In the genomic region with DNA sequence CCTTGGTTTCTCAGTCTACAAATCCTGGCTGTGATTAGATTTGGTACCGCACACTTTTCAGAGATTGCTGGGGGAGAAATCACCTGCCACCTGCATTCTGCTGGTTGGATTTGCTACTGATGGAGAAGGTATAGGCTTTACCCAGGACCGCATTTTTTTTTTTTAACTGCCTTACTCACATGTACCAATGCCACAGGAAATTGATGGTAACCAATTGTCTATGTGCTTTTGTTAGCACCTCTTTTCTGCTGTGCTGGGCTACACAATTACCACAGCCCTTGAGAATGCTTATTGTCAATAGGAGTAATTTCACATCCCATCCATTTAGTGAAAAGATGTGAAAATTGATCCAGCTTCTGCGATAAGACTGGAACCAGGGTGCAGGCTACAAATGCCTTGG, we compare ENCODE assay signal across 1 cellular context.
TF ChIP-seq lines count a peak whose summit lies in the region.

No MANE protein-coding gene starts in this region.

TF ChIP-seq in HEK293, 187 proteins besides CTCF, POLR2A, EP300 and RAD21 (continued from another document):
- TF ChIP-seq, protein P1, sequence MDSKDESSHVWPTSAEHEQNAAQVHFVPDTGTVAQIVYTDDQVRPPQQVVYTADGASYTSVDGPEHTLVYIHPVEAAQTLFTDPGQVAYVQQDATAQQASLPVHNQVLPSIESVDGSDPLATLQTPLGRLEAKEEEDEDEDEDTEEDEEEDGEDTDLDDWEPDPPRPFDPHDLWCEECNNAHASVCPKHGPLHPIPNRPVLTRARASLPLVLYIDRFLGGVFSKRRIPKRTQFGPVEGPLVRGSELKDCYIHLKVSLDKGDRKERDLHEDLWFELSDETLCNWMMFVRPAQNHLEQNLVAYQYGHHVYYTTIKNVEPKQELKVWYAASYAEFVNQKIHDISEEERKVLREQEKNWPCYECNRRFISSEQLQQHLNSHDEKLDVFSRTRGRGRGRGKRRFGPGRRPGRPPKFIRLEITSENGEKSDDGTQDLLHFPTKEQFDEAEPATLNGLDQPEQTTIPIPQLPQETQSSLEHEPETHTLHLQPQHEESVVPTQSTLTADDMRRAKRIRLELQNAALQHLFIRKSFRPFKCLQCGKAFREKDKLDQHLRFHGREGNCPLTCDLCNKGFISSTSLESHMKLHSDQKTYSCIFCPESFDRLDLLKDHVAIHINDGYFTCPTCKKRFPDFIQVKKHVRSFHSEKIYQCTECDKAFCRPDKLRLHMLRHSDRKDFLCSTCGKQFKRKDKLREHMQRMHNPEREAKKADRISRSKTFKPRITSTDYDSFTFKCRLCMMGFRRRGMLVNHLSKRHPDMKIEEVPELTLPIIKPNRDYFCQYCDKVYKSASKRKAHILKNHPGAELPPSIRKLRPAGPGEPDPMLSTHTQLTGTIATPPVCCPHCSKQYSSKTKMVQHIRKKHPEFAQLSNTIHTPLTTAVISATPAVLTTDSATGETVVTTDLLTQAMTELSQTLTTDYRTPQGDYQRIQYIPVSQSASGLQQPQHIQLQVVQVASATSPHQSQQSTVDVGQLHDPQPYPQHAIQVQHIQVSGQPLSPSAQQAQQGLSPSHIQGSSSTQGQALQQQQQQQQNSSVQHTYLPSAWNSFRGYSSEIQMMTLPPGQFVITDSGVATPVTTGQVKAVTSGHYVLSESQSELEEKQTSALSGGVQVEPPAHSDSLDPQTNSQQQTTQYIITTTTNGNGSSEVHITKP (tag by site-specific recombination; IDR thresholded peaks at IDR 0.05): 0 out of 2 replicates have a peak, but pooled peaks have one; percentile 31
- TF ChIP-seq, protein P2, sequence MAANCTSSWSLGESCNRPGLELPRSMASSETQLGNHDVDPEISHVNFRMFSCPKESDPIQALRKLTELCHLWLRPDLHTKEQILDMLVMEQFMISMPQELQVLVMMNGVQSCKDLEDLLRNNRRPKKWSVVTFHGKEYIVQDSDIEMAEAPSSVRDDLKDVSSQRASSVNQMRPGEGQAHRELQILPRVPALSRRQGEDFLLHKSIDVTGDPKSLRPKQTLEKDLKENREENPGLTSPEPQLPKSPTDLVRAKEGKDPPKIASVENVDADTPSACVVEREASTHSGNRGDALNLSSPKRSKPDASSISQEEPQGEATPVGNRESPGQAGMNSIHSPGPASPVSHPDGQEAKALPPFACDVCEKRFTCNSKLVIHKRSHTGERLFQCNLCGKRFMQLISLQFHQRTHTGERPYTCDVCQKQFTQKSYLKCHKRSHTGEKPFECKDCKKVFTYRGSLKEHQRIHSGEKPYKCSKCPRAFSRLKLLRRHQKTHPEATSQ (tag by site-specific recombination; IDR thresholded peaks at IDR 0.05): no peak
TF ChIP-seq in HEK293: peak in this region for 1.
